Comparison of ENCODE assay signal across 1 cellular context in the genomic region with DNA sequence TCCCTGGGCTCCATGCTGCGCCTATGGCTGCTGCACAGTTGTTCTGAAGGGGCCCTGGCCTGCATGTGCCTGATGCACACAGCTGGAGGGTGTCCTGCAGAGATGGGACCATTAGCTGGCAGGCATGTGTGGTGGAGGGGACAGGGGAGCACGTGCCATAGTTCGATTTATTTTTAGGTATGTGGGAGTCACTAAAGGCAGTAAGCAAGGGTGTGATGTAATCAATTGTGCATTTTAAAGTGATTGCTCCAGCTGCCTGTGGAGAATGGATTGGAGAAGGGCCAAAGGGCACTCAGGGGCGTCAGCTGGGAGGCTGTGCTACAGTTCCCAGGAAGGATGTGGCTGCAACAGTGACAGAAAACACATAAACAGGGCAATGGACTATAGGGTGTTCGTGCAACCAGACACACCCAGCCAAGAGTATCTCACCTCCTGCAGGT.
TF ChIP-seq lines count a peak whose summit lies in the region.

No MANE protein-coding gene starts in this region.

TF ChIP-seq in IMR-90, 13 proteins besides CTCF, POLR2A, EP300 and RAD21 (continued from another document):
- TF ChIP-seq RFX5 (IDR thresholded peaks at IDR 0.05; ENCODE audit: low read depth, low read length) (no peak), MAFK (IDR thresholded peaks at IDR 0.05; ENCODE audit: low read depth, low read length) (no peak), ELK1 (IDR thresholded peaks at IDR 0.05; ENCODE audit: borderline replicate concordance, low read depth, low read length) (no peak), MXI1 (IDR thresholded peaks at IDR 0.05; ENCODE audit: borderline replicate concordance, low read depth, low read length) (no peak), NFE2L2 (IDR thresholded peaks at IDR 0.05; ENCODE audit: low read depth, low read length) (no peak), FOS (IDR thresholded peaks at IDR 0.05; ENCODE audit: low read depth, low read length) (no peak), BHLHE40 (IDR thresholded peaks at IDR 0.05; ENCODE audit: low read depth, low read length) (peak; percentile 84), RCOR1 (IDR thresholded peaks at IDR 0.05; ENCODE audit: insufficient replicate concordance, low read length) (no peak), CEBPB (IDR thresholded peaks at IDR 0.05; ENCODE audit: low read depth, low read length) (peak; percentile 75), SMC3 (IDR thresholded peaks at IDR 0.05; ENCODE audit: low read depth, low read length) (no peak)
- TF ChIP-seq, protein P1, sequence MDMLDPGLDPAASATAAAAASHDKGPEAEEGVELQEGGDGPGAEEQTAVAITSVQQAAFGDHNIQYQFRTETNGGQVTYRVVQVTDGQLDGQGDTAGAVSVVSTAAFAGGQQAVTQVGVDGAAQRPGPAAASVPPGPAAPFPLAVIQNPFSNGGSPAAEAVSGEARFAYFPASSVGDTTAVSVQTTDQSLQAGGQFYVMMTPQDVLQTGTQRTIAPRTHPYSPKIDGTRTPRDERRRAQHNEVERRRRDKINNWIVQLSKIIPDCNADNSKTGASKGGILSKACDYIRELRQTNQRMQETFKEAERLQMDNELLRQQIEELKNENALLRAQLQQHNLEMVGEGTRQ (IDR thresholded peaks at IDR 0.05; ENCODE audit: low read depth, low read length) = peak; percentile 12; the same call in 1 of the 2 replicates
